Comparison of ENCODE assay signal across 11 cellular contexts in genomic region chr11:69546735-69547370, GRCh38.
DNase-seq lines count a peak whose midpoint lies in the region; ATAC-seq, FAIRE-seq and TF ChIP-seq lines count a peak whose summit lies in the region.
"Had no signal": no experiment of that assay in that cellular context is flagged by ENCODE, and none has a peak within 500 bp of the region (broad histone marks: within the 10 kb centered on the region; RNA-seq: fewer than 3 reads in every experiment).

No MANE protein-coding gene starts in this region.

- no peak overlapping the region for H3K4ac ChIP-seq in mesendoderm (ENCODE audit: low read depth, low read length)

- H3K18ac ChIP-seq in mesendoderm (ENCODE audit: low read length) = no peak overlapping the region

- H2BK120ac ChIP-seq in mesendoderm (ENCODE audit: low read depth, low read length) = no peak overlapping the region

- H3K27me3 Mint-ChIP-seq in activated naive CD8-positive, alpha-beta T cell treated with anti-CD3 and anti-CD28 coated beads, Interleukin-2, amount 50 U/mL, for 24 hours = peaks cover 29% of the 10 kb centered on the region

- no peak overlapping the region for H3K23ac ChIP-seq in mesendoderm (ENCODE audit: low read length)

- H3K79me1 ChIP-seq in mesendoderm (ENCODE audit: low read length) = no peaks in the 10 kb centered on the region

- no peak overlapping the region for H3K4me3 ChIP-seq in mesendoderm (ENCODE audit: low read length)

- no peak overlapping the region for H2BK15ac ChIP-seq in mesendoderm (replicated peaks; ENCODE audit: low read depth)

- peak overlapping the region; percentile 42 for H3K27ac Mint-ChIP-seq in activated naive CD8-positive, alpha-beta T cell treated with anti-CD3 and anti-CD28 coated beads, Interleukin-2, amount 50 U/mL, for 24 hours
- H3K27ac Mint-ChIP-seq: activated naive CD8-positive, alpha-beta T cell treated with anti-CD3 and anti-CD28 coated beads, Interleukin-2, amount 10 ng/mL, durations not matched to agents 7 days and 5 days; CD4-positive, alpha-beta memory T cell had no signal

- ATAC-seq in HG03442 (IDR thresholded peaks at IDR 0.05; ENCODE audit: unreplicated experiment) (peak; percentile 57), HG02970 (IDR thresholded peaks at IDR 0.05; ENCODE audit: low FRiP score, unreplicated experiment) (no peak), HG03378 (IDR thresholded peaks at IDR 0.05; ENCODE audit: unreplicated experiment) (no peak)
- peak; percentile 86 for ATAC-seq in activated naive CD8-positive, alpha-beta T cell treated with anti-CD3 and anti-CD28 coated beads, Interleukin-2, amount 50 U/mL, for 24 hours

- DNase-seq in GM12892 (ENCODE audit: insufficient read length) (peak; percentile 50), mesendoderm (no peak), NCI-H1694 (lab: John Stamatoyannopoulos, UW) (no peak)
- DNase-seq in activated naive CD8-positive, alpha-beta T cell treated with anti-CD3 and anti-CD28 coated beads, Interleukin-2, amount 50 U/mL, for 24 hours = peak; percentile 45
- peak; percentile 47 to 69 for DNase-seq in stimulated activated CD4-positive, alpha-beta T cell treated with anti-CD3 and anti-CD28 coated beads, Interleukin-4, amount 100 ng/mL, for 48 hours (ENCODE audit: low read depth in 2 of 2)
- DNase-seq: activated naive CD8-positive, alpha-beta T cell treated with anti-CD3 and anti-CD28 coated beads, Interleukin-2, amount 10 ng/mL, durations not matched to agents 7 days and 5 days; CD4-positive, alpha-beta memory T cell; T-helper 9 cell had no signal

- H3K56ac ChIP-seq in mesendoderm (ENCODE audit: low read length) = no peak overlapping the region

- H4K8ac ChIP-seq in mesendoderm (ENCODE audit: low read depth, low read length) = no peak overlapping the region

- peaks cover 23% of the 10 kb centered on the region for H3K9me3 Mint-ChIP-seq in activated naive CD8-positive, alpha-beta T cell treated with anti-CD3 and anti-CD28 coated beads, Interleukin-2, amount 50 U/mL, for 24 hours

- H2BK5ac ChIP-seq in mesendoderm (ENCODE audit: low read length) = no peak overlapping the region

- no peaks in the 10 kb centered on the region for H3K36me3 ChIP-seq in mesendoderm (ENCODE audit: control insufficient read depth, insufficient read depth, low read length)

- no peaks in the 10 kb centered on the region for H3K79me2 ChIP-seq in mesendoderm (ENCODE audit: control insufficient read depth, insufficient read depth, low read length)

- no peak overlapping the region for H3K9ac ChIP-seq in mesendoderm (ENCODE audit: low read length)

- no peak for TF ChIP-seq POLR2A in GM12892 (IDR thresholded peaks at IDR 0.05; ENCODE audit: low read depth, low read length)

- H4K5ac ChIP-seq in mesendoderm (ENCODE audit: low read length) = no peak overlapping the region

- no peak overlapping the region for H3K4me2 ChIP-seq in mesendoderm (ENCODE audit: low read length)

- no peaks in the 10 kb centered on the region for H3K4me1 ChIP-seq in mesendoderm (ENCODE audit: control insufficient read depth, low read depth, low read length)

- no peaks in the 10 kb centered on the region for H3K27me3 ChIP-seq in mesendoderm (ENCODE audit: insufficient read depth, low read length, poor library complexity)

- H3K4me1 Mint-ChIP-seq in activated naive CD8-positive, alpha-beta T cell treated with anti-CD3 and anti-CD28 coated beads, Interleukin-2, amount 50 U/mL, for 24 hours = peaks cover 21% of the 10 kb centered on the region
- H3K4me1 Mint-ChIP-seq: activated naive CD8-positive, alpha-beta T cell treated with anti-CD3 and anti-CD28 coated beads, Interleukin-2, amount 10 ng/mL, durations not matched to agents 7 days and 5 days had no signal

- no peak overlapping the region for H2AK5ac ChIP-seq in mesendoderm (ENCODE audit: low read length)

- FAIRE-seq in GM12892 (lab: Jason Lieb, UNC) = peak; percentile 92

- peak overlapping the region; percentile 60 for H3K4me3 Mint-ChIP-seq in activated naive CD8-positive, alpha-beta T cell treated with anti-CD3 and anti-CD28 coated beads, Interleukin-2, amount 50 U/mL, for 24 hours
- H3K4me3 Mint-ChIP-seq: activated naive CD8-positive, alpha-beta T cell treated with anti-CD3 and anti-CD28 coated beads, Interleukin-2, amount 10 ng/mL, durations not matched to agents 7 days and 5 days had no signal

- H3K36me3 Mint-ChIP-seq in activated naive CD8-positive, alpha-beta T cell treated with anti-CD3 and anti-CD28 coated beads, Interleukin-2, amount 50 U/mL, for 24 hours (ENCODE audit: low read depth) = peaks cover 12% of the 10 kb centered on the region

- no peak overlapping the region for H3K27ac ChIP-seq in mesendoderm (ENCODE audit: low read depth, low read length)

- WGBS in mesendoderm (ENCODE audit: extremely low coverage, insufficient coverage, low lambda C conversion rate) = no CpG with 5 or more reads among the region's 16 CpGs

Comparison
In these comparisons a context has a peak if more than half of its experiments do, and no peak if none do; other contexts are left out.
1. DNase-seq: peak in GM12892 (single experiment), activated naive CD8-positive, alpha-beta T cell treated with anti-CD3 and anti-CD28 coated beads, Interleukin-2, amount 50 U/mL, for 24 hours (single experiment) and stimulated activated CD4-positive, alpha-beta T cell treated with anti-CD3 and anti-CD28 coated beads, Interleukin-4, amount 100 ng/mL, for 48 hours (2 of 2); none in mesendoderm (single experiment) and NCI-H1694 (single experiment).
2. ATAC-seq: peak in HG03442 (single experiment) and activated naive CD8-positive, alpha-beta T cell treated with anti-CD3 and anti-CD28 coated beads, Interleukin-2, amount 50 U/mL, for 24 hours (single experiment); none in HG02970 (single experiment) and HG03378 (single experiment).